1 cellular context compared by ENCODE assay signal in genomic region chrX:41946973-41947612, GRCh38.
TF ChIP-seq lines count a peak whose summit lies in the region.

No MANE protein-coding gene starts in this region.

TF ChIP-seq in GM12878, 131 proteins besides CTCF, POLR2A, EP300 and RAD21:
- TF ChIP-seq MXI1 (IDR thresholded peaks at IDR 0.05; ENCODE audit: low read depth, low read length), result no peak
- TF ChIP-seq HDGF (IDR thresholded peaks at IDR 0.05), result no peak
- TF ChIP-seq TCF12 (IDR thresholded peaks at IDR 0.05; ENCODE audit: low read depth, low read length), result no peak
- TF ChIP-seq BCL11A (IDR thresholded peaks at IDR 0.05; ENCODE audit: low read depth, low read length), result no peak
- no peak for TF ChIP-seq FOXK2 (IDR thresholded peaks at IDR 0.05)
- no peak for TF ChIP-seq TARDBP (IDR thresholded peaks at IDR 0.05; ENCODE audit: borderline replicate concordance)
- TF ChIP-seq SREBF2 (IDR thresholded peaks at IDR 0.05; ENCODE audit: low read length), result no peak
- TF ChIP-seq POLR2AphosphoS5 (IDR thresholded peaks at IDR 0.05; ENCODE audit: low read length), result no peak
- no peak for TF ChIP-seq NR2C1 (IDR thresholded peaks at IDR 0.05)
- TF ChIP-seq SREBF1 (IDR thresholded peaks at IDR 0.05; ENCODE audit: low read length), result no peak
- TF ChIP-seq NKRF (conservative IDR thresholded peaks at IDR 0.05), result no peak
- no peak for TF ChIP-seq USF1 (IDR thresholded peaks at IDR 0.05; ENCODE audit: borderline replicate concordance, extremely low read length, insufficient read depth, low read depth, low read length)
- no peak for TF ChIP-seq RFX5 (IDR thresholded peaks at IDR 0.05; ENCODE audit: low read depth, low read length)
- TF ChIP-seq CHD2 (IDR thresholded peaks at IDR 0.05; ENCODE audit: borderline replicate concordance, low read depth, low read length), result no peak
- TF ChIP-seq ZBED1 (IDR thresholded peaks at IDR 0.05; ENCODE audit: borderline replicate concordance), result no peak
- no peak for TF ChIP-seq TBL1XR1 (IDR thresholded peaks at IDR 0.05; ENCODE audit: low read depth, low read length)
- no peak for TF ChIP-seq EZH2 (IDR thresholded peaks at IDR 0.05; ENCODE audit: borderline replicate concordance, control insufficient read depth, low read depth, low read length)
- no peak for TF ChIP-seq MEF2B (IDR thresholded peaks at IDR 0.05; ENCODE audit: partially characterized antibody, poor library complexity, severe bottlenecking)
- TF ChIP-seq HSF1 (IDR thresholded peaks at IDR 0.05; ENCODE audit: low read depth, low read length), result no peak
